18 cellular contexts compared by ENCODE assay signal in the genomic region with DNA sequence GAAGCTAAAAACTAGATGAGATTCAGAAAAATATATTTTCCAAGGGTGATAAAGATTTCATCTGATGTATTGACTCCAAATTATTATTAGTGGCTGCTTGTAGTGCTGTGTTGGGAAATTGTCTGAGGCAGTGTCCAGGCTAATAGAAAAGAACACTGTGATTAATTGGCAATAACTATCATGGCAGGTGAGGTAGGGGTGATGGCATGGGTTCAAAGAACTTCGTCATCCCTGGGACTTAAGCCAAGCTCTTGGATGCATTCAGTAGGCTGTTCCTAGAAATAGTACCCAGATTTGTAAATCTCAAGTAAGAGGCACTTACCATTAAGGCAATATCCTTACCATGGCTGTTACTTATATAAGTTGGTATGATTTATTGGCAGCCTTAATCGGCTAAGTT. TPM values are rescaled to one million over a fixed set of nuclear protein-coding genes. Genes with fewer than 3 reads are reported as not detected.
A peak's percentile ranks its signal among the peaks of the same experiment; 100 is the strongest.
DNase-seq lines count a peak whose midpoint lies in the region; ATAC-seq, FAIRE-seq and TF ChIP-seq lines count a peak whose summit lies in the region.
"Had no signal": no experiment of that assay in that cellular context is flagged by ENCODE, and none has a peak within 500 bp of the region (broad histone marks: within the 10 kb centered on the region; RNA-seq: fewer than 3 reads in every experiment).

No MANE protein-coding gene starts in this region.

- intact Hi-C loops in kidney (cut with DNase I): no loop called here

- H3K4me1 ChIP-seq in kidney (ENCODE audit: control insufficient read depth in 1 of 2, insufficient read depth in 1 of 2, low read depth in 1 of 2, low read length in 2 of 2): no peaks in the 10 kb centered on the region

- H3K36me3 ChIP-seq in kidney (ENCODE audit: control insufficient read depth in 1 of 2, insufficient read depth in 2 of 2, low read length in 2 of 2): no peaks in the 10 kb centered on the region
- H3K36me3 ChIP-seq: SJCRH30 had no signal

- DNase-seq in NCI-H1105 (lab: John Stamatoyannopoulos, UW) (peak; percentile 33), astrocyte of the hippocampus (ENCODE audit: low read depth, low spot score) (peak; percentile 39), fibroblast of mammary gland (ENCODE audit: low read depth) (peak; percentile 61), UCSD-AML1 (lab: John Stamatoyannopoulos, UW; ENCODE audit: unreplicated experiment) (no peak), kidney (no peak), NCI-H1417 treated with DMSO at 0.1 percent for 48 hours (lab: John Stamatoyannopoulos, UW) (no peak)
- DNase-seq: DND-41, GOT3, NCI-H1694, NCI-H2107, NCI-H510A treated with DMSO at 0.1 percent for 48 hours, NCI-H774, SJCRH30 had no signal

- H3K4me3 ChIP-seq in fibroblast of mammary gland (ENCODE audit: control insufficient read depth, low read depth, low read length) (no peak overlapping the region), kidney (ENCODE audit: low read length in 2 of 2) (no peak overlapping the region)
- H3K4me3 ChIP-seq: K562, SJCRH30 had no signal

- no peak for TF ChIP-seq EP300 in Ishikawa (IDR thresholded peaks at IDR 0.05; ENCODE audit: borderline replicate concordance)

- no peaks in the 10 kb centered on the region for H3K9me3 ChIP-seq in kidney (ENCODE audit: control insufficient read depth in 1 of 2, low read length in 2 of 2)
- H3K9me3 ChIP-seq: SJCRH30 had no signal

- no peak overlapping the region for H3K9ac ChIP-seq in kidney (ENCODE audit: low read length in 2 of 2)

- no peak for FAIRE-seq in kidney (lab: Jason Lieb, UNC)
- FAIRE-seq: G401.6, K562 had no signal

- TF ChIP-seq CTCF in fibroblast of mammary gland (conservative IDR thresholded peaks at IDR 0.05; ENCODE audit: control insufficient read depth, insufficient read depth, low read depth, low read length) (no peak), kidney (IDR thresholded peaks at IDR 0.05; ENCODE audit: borderline replicate concordance, extremely low read depth, insufficient read depth) (no peak)

- H3K27ac ChIP-seq in kidney (ENCODE audit: low read depth in 2 of 2, low read length in 2 of 2): no peak overlapping the region
- H3K27ac ChIP-seq: SJCRH30 had no signal

- no peak for ATAC-seq in HG03025 (IDR thresholded peaks at IDR 0.05; ENCODE audit: low FRiP score, unreplicated experiment)
- ATAC-seq: K562 had no signal

- no peak for TF ChIP-seq RAD21 in Ishikawa (IDR thresholded peaks at IDR 0.05; ENCODE audit: low read depth)

TF ChIP-seq in Ishikawa, 13 proteins besides CTCF, POLR2A, EP300 and RAD21:
- TF ChIP-seq YY1 (IDR thresholded peaks at IDR 0.05; ENCODE audit: low read depth) (no peak), NFIC (IDR thresholded peaks at IDR 0.05) (0 out of 2 replicates have a peak, but pooled peaks have one; percentile 28)
- TF ChIP-seq, protein P1, sequence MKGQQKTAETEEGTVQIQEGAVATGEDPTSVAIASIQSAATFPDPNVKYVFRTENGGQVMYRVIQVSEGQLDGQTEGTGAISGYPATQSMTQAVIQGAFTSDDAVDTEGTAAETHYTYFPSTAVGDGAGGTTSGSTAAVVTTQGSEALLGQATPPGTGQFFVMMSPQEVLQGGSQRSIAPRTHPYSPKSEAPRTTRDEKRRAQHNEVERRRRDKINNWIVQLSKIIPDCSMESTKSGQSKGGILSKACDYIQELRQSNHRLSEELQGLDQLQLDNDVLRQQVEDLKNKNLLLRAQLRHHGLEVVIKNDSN (IDR thresholded peaks at IDR 0.05): no peak
TF ChIP-seq in Ishikawa: peak in this region for 1.

RNA-seq across cellular contexts. Expression of a gene that starts 13.2 kb away (rescaled TPM):
- 13.6 TPM for total RNA-seq in kidney
- polyA plus RNA-seq in kidney (ENCODE audit: insufficient read depth, low read depth, low replicate concordance): 3.8 TPM
- polyA plus RNA-seq: CD14-positive monocyte had no signal

Comparison
In these comparisons a context has a peak if more than half of its experiments do, and no peak if none do; other contexts are left out.
1. DNase-seq: peak in NCI-H1105 (single experiment), astrocyte of the hippocampus (single experiment) and fibroblast of mammary gland (single experiment); none in UCSD-AML1 (single experiment), kidney (single experiment) and NCI-H1417 treated with DMSO at 0.1 percent for 48 hours (single experiment).